11 cellular contexts compared by ENCODE assay signal in genomic region chr17:4220655-4221054, GRCh38. TPM values are rescaled to one million over a fixed set of nuclear protein-coding genes. Genes with fewer than 3 reads are reported as not detected.
A peak's percentile ranks its signal among the peaks of the same experiment; 100 is the strongest.
DNase-seq lines count a peak whose midpoint lies in the region; ATAC-seq and TF ChIP-seq lines count a peak whose summit lies in the region.
"Had no signal": no experiment of that assay in that cellular context is flagged by ENCODE, and none has a peak within 500 bp of the region (broad histone marks: within the 10 kb centered on the region; RNA-seq: fewer than 3 reads in every experiment).

No MANE protein-coding gene starts in this region.

- no peak for ATAC-seq in HG03039 (IDR thresholded peaks at IDR 0.05; ENCODE audit: unreplicated experiment)

- H3K79me2 ChIP-seq in hepatocyte: peaks cover 4% of the 10 kb centered on the region

- H3K27ac ChIP-seq in ascending aorta (peak overlapping the region; percentile 66 to 73), hepatocyte (peak overlapping the region; percentile 61)

- no peaks in the 10 kb centered on the region for H3K9me2 ChIP-seq in hepatocyte (replicated peaks; ENCODE audit: insufficient read depth)

- H3K9me3 ChIP-seq in ascending aorta (no peaks in the 10 kb centered on the region), hepatocyte (ENCODE audit: low read depth) (no peaks in the 10 kb centered on the region)

- peak overlapping the region; percentile 33 for H3K4me2 ChIP-seq in hepatocyte

- intact Hi-C loops in ascending aorta (cut with DNase I): no loop called here

- DNase-seq in AG10803 (ENCODE audit: low read depth): peak; percentile 55
- no peak for DNase-seq in ascending aorta (ENCODE audit: low spot score in 2 of 2)
- peak; percentile 69 for DNase-seq in hepatocyte (ENCODE audit: low spot score)
- peak; percentile 48 for DNase-seq in retinal pigment epithelial cell (ENCODE audit: low read depth)
- DNase-seq in hypothalamus (lab: John Stamatoyannopoulos, UW): no peak
- no peak for DNase-seq in stimulated activated CD4-positive, alpha-beta T cell treated with anti-CD3 and anti-CD28 coated beads, Interleukin-4, amount 100 ng/mL, for 4 hours
- no peak for DNase-seq in GF-D8 (lab: John Stamatoyannopoulos, UW)
- DNase-seq: activated T-cell treated with anti-CD3 and anti-CD28 coated beads for 4 hours; CD4-positive, alpha-beta T cell; stimulated activated CD4-positive, alpha-beta T cell treated with anti-CD3 and anti-CD28 coated beads, Interleukin-2, amount 100 ng/mL, for 48 hours had no signal

- H3K36me3 ChIP-seq in ascending aorta (peaks cover 3 to 7% of the 10 kb centered on the region in 2 donors), hepatocyte (replicated peaks; ENCODE audit: insufficient read depth, low read depth) (no peaks in the 10 kb centered on the region)

- no peak overlapping the region for H2AFZ ChIP-seq in hepatocyte

- H3K4me1 ChIP-seq in ascending aorta (peaks cover 0 to 13% of the 10 kb centered on the region in 2 donors), hepatocyte (ENCODE audit: insufficient read depth) (peaks cover 14% of the 10 kb centered on the region)

- TF ChIP-seq CTCF in AG10803 (conservative IDR thresholded peaks at IDR 0.05; ENCODE audit: low read length): no peak
- no peak for TF ChIP-seq CTCF in ascending aorta (IDR thresholded peaks at IDR 0.05)
- no peak for TF ChIP-seq CTCF in hepatocyte (IDR thresholded peaks at IDR 0.05; ENCODE audit: poor library complexity)
- no peak for TF ChIP-seq CTCF in retinal pigment epithelial cell (conservative IDR thresholded peaks at IDR 0.05; ENCODE audit: low read depth, low read length)

- 36% methylated on average over 7 of the region's 7 CpGs for WGBS in hepatocyte (ENCODE audit: low lambda C conversion rate, missing lambda C conversion rate)

- H4K20me1 ChIP-seq in hepatocyte (ENCODE audit: insufficient read depth, poor library complexity, severe bottlenecking): no peaks in the 10 kb centered on the region

- H3K4me3 ChIP-seq in AG10803 (ENCODE audit: low read length) (peak overlapping the region; percentile 6), ascending aorta (peak overlapping the region in 1 of 2 donors; percentile 37), hepatocyte (no peak overlapping the region), retinal pigment epithelial cell (ENCODE audit: low read length) (no peak overlapping the region)

- H3K27me3 ChIP-seq in ascending aorta (no peaks in the 10 kb centered on the region), hepatocyte (no peaks in the 10 kb centered on the region)

RNA-seq across cellular contexts. Expression of gene ANKFY1, which starts 43.1 kb away (rescaled TPM):
- total RNA-seq in ascending aorta: 16.2 TPM
- total RNA-seq in hepatocyte: 32.8 and 35.3 TPM in 2 replicates
- polyA plus RNA-seq in hepatocyte: 17.5 and 18.6 TPM in 2 replicates

Comparison
In these comparisons a context has a peak if more than half of its experiments do, and no peak if none do; other contexts are left out.
1. DNase-seq: peak in AG10803 (single experiment), hepatocyte (single experiment) and retinal pigment epithelial cell (single experiment); none in ascending aorta (0 of 2), hypothalamus (0 of 51), stimulated activated CD4-positive, alpha-beta T cell treated with anti-CD3 and anti-CD28 coated beads, Interleukin-4, amount 100 ng/mL, for 4 hours (0 of 2) and GF-D8 (single experiment).